ENCODE assay signal across 12 cellular contexts in genomic region chr1:25565626-25566025, GRCh38. TPM values are rescaled to one million over a fixed set of nuclear protein-coding genes. Genes with fewer than 3 reads are reported as not detected.
DNase-seq lines count a peak whose midpoint lies in the region; ATAC-seq and TF ChIP-seq lines count a peak whose summit lies in the region.
"Had no signal": no experiment of that assay in that cellular context is flagged by ENCODE, and none has a peak within 500 bp of the region (broad histone marks: within the 10 kb centered on the region; RNA-seq: fewer than 3 reads in every experiment).

No MANE protein-coding gene starts in this region.

- H3K4me1 Mint-ChIP-seq in naive thymus-derived CD8-positive, alpha-beta T cell = peaks cover 42 to 88% (median 76%) of the 10 kb centered on the region in 4 donors

- DNase-seq in heart right ventricle (no peak), left ventricle myocardium superior (no peak), upper lobe of left lung (no peak), NCI-H748 (lab: John Stamatoyannopoulos, UW; ENCODE audit: unreplicated experiment) (no peak), NCI-H774 (lab: John Stamatoyannopoulos, UW) (no peak)
- DNase-seq in naive thymus-derived CD8-positive, alpha-beta T cell = no peak
- no peak for DNase-seq in activated effector memory CD4-positive, alpha-beta T cell treated with Interleukin-2 at 50 U/mL for 16 hours
- DNase-seq: PC-3; stimulated activated CD4-positive, alpha-beta T cell treated with anti-CD3 and anti-CD28 coated beads, Interleukin-12 subunit alpha, Interleukin-12 subunit beta, amount 100 ng/mL, for 4 hours; SW 1271 had no signal

- intact Hi-C loops in heart right ventricle (cut with DNase I) = no loop called here
- intact Hi-C loops in left ventricle myocardium superior (cut with micrococcal nuclease) = no loop called here

- peak overlapping the region in 6 of 10 donors; percentile 17 to 87 (median 30) for H3K27ac ChIP-seq in heart right ventricle
- H3K27ac ChIP-seq in angular gyrus (ENCODE audit: low read depth, low read length) = peak overlapping the region; percentile 97
- peak overlapping the region; percentile 3 to 77 (median 36) for H3K27ac ChIP-seq in upper lobe of left lung

- H3K9me3 Mint-ChIP-seq in naive thymus-derived CD8-positive, alpha-beta T cell = no peaks in the 10 kb centered on the region
- H3K9me3 Mint-ChIP-seq: dendritic cell treated with granulocyte-macrophage colony-stimulating factor and Interleukin-4, amounts not matched to agents 40 ng/mL and 50 ng/mL, for 4 days had no signal

- H3K36me3 Mint-ChIP-seq in naive thymus-derived CD8-positive, alpha-beta T cell = peaks cover 18 to 60% (median 43%) of the 10 kb centered on the region in 3 donors

- 92 to 95% methylated on average over 8 of the region's 8 CpGs for WGBS in heart right ventricle, 2 donors
- WGBS in upper lobe of left lung, 2 donors = 82 to 84% methylated on average over 7 to 8 of the region's 8 CpGs

- peak overlapping the region; percentile 96 to 100 (median 99) for H3K4me3 Mint-ChIP-seq in naive thymus-derived CD8-positive, alpha-beta T cell
- H3K4me3 Mint-ChIP-seq: dendritic cell treated with granulocyte-macrophage colony-stimulating factor and Interleukin-4, amounts not matched to agents 40 ng/mL and 50 ng/mL, for 4 days had no signal

- H3K9me3 ChIP-seq in heart right ventricle (no peaks in the 10 kb centered on the region), upper lobe of left lung (no peaks in the 10 kb centered on the region)

- H3K4me3 ChIP-seq in heart right ventricle = no peak overlapping the region
- H3K4me3 ChIP-seq in upper lobe of left lung = no peak overlapping the region

- H3K27me3 Mint-ChIP-seq in naive thymus-derived CD8-positive, alpha-beta T cell = no peaks in the 10 kb centered on the region
- H3K27me3 Mint-ChIP-seq: dendritic cell treated with granulocyte-macrophage colony-stimulating factor and Interleukin-4, amounts not matched to agents 40 ng/mL and 50 ng/mL, for 4 days had no signal

- TF ChIP-seq POLR2A in upper lobe of left lung (IDR thresholded peaks at IDR 0.05) = no peak

- H3K27ac Mint-ChIP-seq in naive thymus-derived CD8-positive, alpha-beta T cell = peak overlapping the region; percentile 90 to 100 (median 99)
- H3K27ac Mint-ChIP-seq: dendritic cell treated with granulocyte-macrophage colony-stimulating factor and Interleukin-4, amounts not matched to agents 40 ng/mL and 50 ng/mL, for 4 days had no signal

- H3K27me3 ChIP-seq in heart right ventricle (no peaks in the 10 kb centered on the region), upper lobe of left lung (no peaks in the 10 kb centered on the region)

- ATAC-seq in heart right ventricle = no peak
- no peak for ATAC-seq in left ventricle myocardium superior
- no peak for ATAC-seq in naive thymus-derived CD8-positive, alpha-beta T cell
- no peak for ATAC-seq in upper lobe of left lung (ENCODE audit: low FRiP score in 2 of 2)
- ATAC-seq: PC-3 had no signal

- POLR2A ChIA-PET in naive thymus-derived CD8-positive, alpha-beta T cell (lab: Charles Lee) = interaction anchor here (0.6 to 24.7 kb wide), 17 partner anchors 8 to 333 kb away, joined by 3 to 1000 read pairs (median 6); partner anchors contain the start of genes LDLRAP1, MACO1, MTFR1L and RSRP1

- H3K4me1 ChIP-seq in heart right ventricle (peaks cover 17 to 71% (median 52%) of the 10 kb centered on the region in 9 donors), upper lobe of left lung (peaks cover 29 to 58% (median 39%) of the 10 kb centered on the region in 4 donors)

- TF ChIP-seq CTCF in heart right ventricle (IDR thresholded peaks at IDR 0.05) (no peak), upper lobe of left lung (IDR thresholded peaks at IDR 0.05) (no peak)

- peaks cover 0 to 53% (median 21%) of the 10 kb centered on the region in 9 donors for H3K36me3 ChIP-seq in heart right ventricle
- peaks cover 0 to 37% (median 21%) of the 10 kb centered on the region in 4 donors for H3K36me3 ChIP-seq in upper lobe of left lung

- no peak for TF ChIP-seq EP300 in upper lobe of left lung (IDR thresholded peaks at IDR 0.05)

RNA-seq across cellular contexts. Expression of gene LDLRAP1, which starts 22.2 kb away (rescaled TPM):
- total RNA-seq in heart right ventricle (10 to 100 TPM in 6 of 10 donors, 1 to 10 TPM in 4; 8.5 to 16.1 (median 11.6) TPM), left ventricle myocardium superior (11.8 TPM), upper lobe of left lung (10 to 100 TPM; 16.7 to 36.1 (median 30.5) TPM)
- 10 to 100 TPM in 1 of 2 donors, 1 to 10 TPM in 1; 9.9 to 10.5 TPM for polyA plus RNA-seq in heart right ventricle
- 100 to 1,000 TPM; 361 to 364 TPM for total RNA-seq in naive thymus-derived CD8-positive, alpha-beta T cell
- polyA plus RNA-seq in naive thymus-derived CD8-positive, alpha-beta T cell = 100 to 1,000 TPM; 387 to 877 (median 421) TPM

RNA-seq across cellular contexts. Expression of gene MAN1C1, which starts 51.0 kb away (rescaled TPM):
- total RNA-seq in heart right ventricle = 10 to 100 TPM in 9 of 10 donors, 1 to 10 TPM in 1; 9.7 to 23.4 (median 14.2) TPM
- polyA plus RNA-seq in heart right ventricle = 10 to 100 TPM; 10.1 to 11.3 TPM
- 17.9 TPM for total RNA-seq in left ventricle myocardium superior
- total RNA-seq in naive thymus-derived CD8-positive, alpha-beta T cell = 10 to 100 TPM; 46.0 to 47.2 TPM
- 10 to 100 TPM; 11.3 to 48.3 (median 11.7) TPM for polyA plus RNA-seq in naive thymus-derived CD8-positive, alpha-beta T cell
- 10 to 100 TPM in 4 of 6 donors, 1 to 10 TPM in 2; 5.3 to 32.5 (median 16.2) TPM for total RNA-seq in upper lobe of left lung

Comparison
In these comparisons a context has a peak if more than half of its experiments do, and no peak if none do; other contexts are left out.
1. H3K27ac ChIP-seq: peak in every context shown above with its lines; median percentile 97 in angular gyrus; 36 in upper lobe of left lung; 30 in heart right ventricle.
2. RNA of gene LDLRAP1, which starts 22.2 kb away (total RNA-seq): 361 to 364 TPM in naive thymus-derived CD8-positive, alpha-beta T cell; 16.7 to 36.1 TPM in upper lobe of left lung, 8.5 to 16.1 TPM in heart right ventricle and 11.8 TPM in left ventricle myocardium superior (single experiment); every median in the first group is over 4 times any median in the second.